ENCODE assay signal across 17 cellular contexts in the genomic region with DNA sequence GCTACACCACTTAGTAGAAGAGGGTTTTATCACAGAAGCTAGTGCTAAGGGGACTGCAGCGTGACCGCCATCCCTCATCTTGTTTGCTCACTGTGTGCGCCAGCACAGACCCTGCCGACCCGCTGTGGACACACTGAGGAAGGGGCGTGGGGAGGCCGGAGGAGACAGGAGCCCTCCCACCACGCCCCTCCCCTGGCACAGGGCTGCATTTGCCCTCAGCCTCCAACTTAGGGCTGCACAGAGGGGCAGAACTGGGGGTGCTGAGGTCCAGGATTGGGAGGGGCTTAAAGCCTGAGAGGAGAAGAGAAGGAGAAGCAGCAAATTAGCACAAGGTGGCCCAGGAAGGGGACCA. TPM values are rescaled to one million over a fixed set of nuclear protein-coding genes. Genes with fewer than 3 reads are reported as not detected.
DNase-seq lines count a peak whose midpoint lies in the region; ATAC-seq and TF ChIP-seq lines count a peak whose summit lies in the region.
"Had no signal": no experiment of that assay in that cellular context is flagged by ENCODE, and none has a peak within 500 bp of the region (broad histone marks: within the 10 kb centered on the region; RNA-seq: fewer than 3 reads in every experiment).

No MANE protein-coding gene starts in this region.

- H3K79me2 ChIP-seq in GM23248 (ENCODE audit: insufficient read depth) (no peaks in the 10 kb centered on the region), PC-3 (ENCODE audit: low read length) (no peaks in the 10 kb centered on the region)

- H4K20me1 ChIP-seq in GM23248 (ENCODE audit: insufficient read depth): no peaks in the 10 kb centered on the region
- no peaks in the 10 kb centered on the region for H4K20me1 ChIP-seq in PC-3 (ENCODE audit: low read length)

- H2AFZ ChIP-seq in GM23248 (no peak overlapping the region), PC-3 (ENCODE audit: low read length) (peak overlapping the region; percentile 28; the same call in 1 of the 2 replicates)

- intact Hi-C loops in PC-3 (cut with micrococcal nuclease): no loop called here
- intact Hi-C loops in psoas muscle (cut with DNase I): loop anchor here in 1 of 2 donors (5.0 kb wide), 1 partner anchor 36 kb away; no protein-coding TSS in a partner anchor

- H3K9ac ChIP-seq in GM23248: peak overlapping the region; percentile 43; the same call in 1 of the 2 replicates
- no peak overlapping the region for H3K9ac ChIP-seq in PC-3 (ENCODE audit: low read length)
- H3K9ac ChIP-seq in endodermal cell (ENCODE audit: extremely low read depth, low read length, poor library complexity, severe bottlenecking): no peak overlapping the region

- H3K36me3 ChIP-seq in GM23248 (ENCODE audit: low read depth): no peaks in the 10 kb centered on the region
- no peaks in the 10 kb centered on the region for H3K36me3 ChIP-seq in PC-3 (ENCODE audit: low read depth, low read length)
- no peaks in the 10 kb centered on the region for H3K36me3 ChIP-seq in endodermal cell (ENCODE audit: control insufficient read depth, insufficient read depth, low read length)
- no peaks in the 10 kb centered on the region for H3K36me3 ChIP-seq in psoas muscle (ENCODE audit: insufficient read depth in 1 of 2, low read depth in 1 of 2)
- H3K36me3 ChIP-seq: brain microvascular endothelial cell, WERI-Rb-1 had no signal

- H3K36me3 Mint-ChIP-seq in endodermal cell (ENCODE audit: low read depth): no peaks in the 10 kb centered on the region
- H3K36me3 Mint-ChIP-seq in stimulated activated naive B cell treated with anti-CD40 and anti-IgM and Interleukin-4, amounts not matched to agents 10 μg/mL and 1 μg/mL and 100 μg/mL, for 72 hours: peaks cover 0 to 3% of the 10 kb centered on the region in 2 donors
- H3K36me3 Mint-ChIP-seq: activated naive CD8-positive, alpha-beta T cell treated with anti-CD3 and anti-CD28 coated beads for 36 hours had no signal

- ATAC-seq in PC-3 (no peak), psoas muscle (no peak)
- ATAC-seq in stimulated activated naive B cell treated with anti-CD40 and anti-IgM and Interleukin-4, amounts not matched to agents 10 μg/mL and 1 μg/mL and 100 μg/mL, for 72 hours (replicated peaks): no peak

- WGBS in GM23248 (ENCODE audit: low coverage in 1 of 2, low lambda C conversion rate in 2 of 2, missing lambda C conversion rate in 2 of 2), 2 experiments: 78% methylated on average over 6 to 8 of the region's 8 CpGs
- WGBS in endodermal cell (ENCODE audit: insufficient coverage in 1 of 2, insufficient read length in 1 of 2), 2 experiments: 89 to 92% methylated on average over 8 of the region's 8 CpGs
- 22 to 45% (median 33%) methylated on average over 7 to 8 of the region's 8 CpGs for WGBS in psoas muscle, 3 donors

- no peak overlapping the region for H3K4me3 Mint-ChIP-seq in endodermal cell
- H3K4me3 Mint-ChIP-seq in stimulated activated naive B cell treated with anti-CD40 and anti-IgM and Interleukin-4, amounts not matched to agents 10 μg/mL and 1 μg/mL and 100 μg/mL, for 72 hours: no peak overlapping the region
- H3K4me3 Mint-ChIP-seq: activated CD4-positive, alpha-beta memory T cell treated with anti-CD3 and anti-CD28 coated beads, Interleukin-2, amount 10 ng/mL, durations not matched to agents 7 days and 5 days; activated naive CD8-positive, alpha-beta T cell treated with anti-CD3 and anti-CD28 coated beads for 36 hours; activated T-cell treated with anti-CD3 and anti-CD28 coated beads, Interleukin-2, amount 50 U/mL, for 72 hours had no signal

- H3K27me3 ChIP-seq in GM23248 (replicated peaks; ENCODE audit: insufficient read depth) (peaks cover 12% of the 10 kb centered on the region; the same call in 1 of the 2 replicates), PC-3 (ENCODE audit: low read length) (no peaks in the 10 kb centered on the region), endodermal cell (ENCODE audit: control insufficient read depth, insufficient read depth, low read length, poor library complexity, severe bottlenecking) (no peaks in the 10 kb centered on the region), psoas muscle (ENCODE audit: insufficient read depth in 3 of 3, low read length in 2 of 3) (peaks cover 0 to 3% (median 0%) of the 10 kb centered on the region in 3 donors)

- no peaks in the 10 kb centered on the region for H3K9me3 Mint-ChIP-seq in endodermal cell
- no peaks in the 10 kb centered on the region for H3K9me3 Mint-ChIP-seq in stimulated activated naive B cell treated with anti-CD40 and anti-IgM and Interleukin-4, amounts not matched to agents 10 μg/mL and 1 μg/mL and 100 μg/mL, for 72 hours
- H3K9me3 Mint-ChIP-seq: activated CD4-positive, alpha-beta memory T cell treated with anti-CD3 and anti-CD28 coated beads, Interleukin-2, amount 10 ng/mL, durations not matched to agents 7 days and 5 days; activated naive CD8-positive, alpha-beta T cell treated with anti-CD3 and anti-CD28 coated beads for 36 hours; activated T-cell treated with anti-CD3 and anti-CD28 coated beads, Interleukin-2, amount 50 U/mL, for 72 hours had no signal

- H3K9me3 ChIP-seq in GM23248 (ENCODE audit: low read depth) (no peaks in the 10 kb centered on the region), PC-3 (ENCODE audit: low read length) (no peaks in the 10 kb centered on the region), endodermal cell (ENCODE audit: control insufficient read depth, low read length) (no peaks in the 10 kb centered on the region), psoas muscle (no peaks in the 10 kb centered on the region)

- in situ Hi-C loops in GM23248 (cut with MboI): loop anchor here (10.0 kb wide), 1 partner anchor 138 kb away; no protein-coding TSS in a partner anchor

- peaks cover 4% of the 10 kb centered on the region for H3K4me1 Mint-ChIP-seq in endodermal cell
- peaks cover 5 to 6% of the 10 kb centered on the region in 2 donors for H3K4me1 Mint-ChIP-seq in stimulated activated naive B cell treated with anti-CD40 and anti-IgM and Interleukin-4, amounts not matched to agents 10 μg/mL and 1 μg/mL and 100 μg/mL, for 72 hours
- H3K4me1 Mint-ChIP-seq: activated CD4-positive, alpha-beta memory T cell treated with anti-CD3 and anti-CD28 coated beads, Interleukin-2, amount 10 ng/mL, durations not matched to agents 7 days and 5 days had no signal

- CTCF ChIA-PET in PC-3 (lab: Charles Lee): interaction anchor here (0.7 to 1.5 kb wide), 2 partner anchors 57 to 149 kb away, joined by 3 to 4 read pairs; no protein-coding TSS in a partner anchor

- DNase-seq in GM23248: no peak
- no peak for DNase-seq in PC-3
- no peak for DNase-seq in endodermal cell
- DNase-seq in psoas muscle: no peak
- no peak for DNase-seq in NCI-H2029 treated with DMSO at 0.1 percent for 48 hours (lab: John Stamatoyannopoulos, UW)
- no peak for DNase-seq in stimulated activated naive B cell treated with anti-CD40 and anti-IgM and Interleukin-4, amounts not matched to agents 10 μg/mL and 1 μg/mL and 100 μg/mL, for 72 hours
- DNase-seq in activated T-cell treated with anti-CD3 and anti-CD28 coated beads for 4 hours: no peak
- DNase-seq: activated CD4-positive, alpha-beta memory T cell treated with anti-CD3 and anti-CD28 coated beads, Interleukin-2, amount 10 ng/mL, durations not matched to agents 7 days and 5 days; activated naive CD8-positive, alpha-beta T cell treated with anti-CD3 and anti-CD28 coated beads for 36 hours; activated T-cell treated with anti-CD3 and anti-CD28 coated beads, Interleukin-2, amount 50 U/mL, for 72 hours; C1 segment of cervical spinal cord; cortex of kidney; GF-D8; stimulated activated CD4-positive, alpha-beta T cell treated with anti-CD3 and anti-CD28 coated beads, Interleukin-2, amount 100 ng/mL, for 48 hours; WERI-Rb-1 had no signal

- no peak overlapping the region for H3K4me2 ChIP-seq in GM23248 (ENCODE audit: unreplicated experiment)
- peak overlapping the region; percentile 62 for H3K4me2 ChIP-seq in PC-3 (ENCODE audit: low read length)

- POLR2A ChIA-PET in PC-3 (lab: Charles Lee; ENCODE audit: unreplicated experiment): no interaction called here

- H3K4me3 ChIP-seq in GM23248: no peak overlapping the region
- no peak overlapping the region for H3K4me3 ChIP-seq in PC-3 (ENCODE audit: low read length)
- no peak overlapping the region for H3K4me3 ChIP-seq in endodermal cell (ENCODE audit: low read length)
- H3K4me3 ChIP-seq in psoas muscle: peak overlapping the region; percentile 4
- H3K4me3 ChIP-seq: GM12878 had no signal

- H3F3A ChIP-seq in GM23248 (ENCODE audit: insufficient read depth) (peaks cover 10% of the 10 kb centered on the region), PC-3 (ENCODE audit: low read length, unreplicated experiment) (no peaks in the 10 kb centered on the region)

- no TSS peak for BruUV-seq in PC-3 (replicated peaks; lab: Mats Ljungman, UMichigan)

- H3K27ac ChIP-seq in GM23248 (peak overlapping the region; percentile 45), PC-3 (ENCODE audit: low read length) (no peak overlapping the region), endodermal cell (ENCODE audit: low read depth, low read length) (no peak overlapping the region), psoas muscle (peak overlapping the region; percentile 67)
- H3K27ac ChIP-seq: brain microvascular endothelial cell, WERI-Rb-1 had no signal

- TF ChIP-seq CTCF in PC-3 (conservative IDR thresholded peaks at IDR 0.05; ENCODE audit: low read depth, low read length): no peak
- TF ChIP-seq CTCF in endodermal cell (conservative IDR thresholded peaks at IDR 0.05): no peak
- TF ChIP-seq CTCF in psoas muscle (IDR thresholded peaks at IDR 0.05): no peak

- peaks cover 4% of the 10 kb centered on the region for H3K27me3 Mint-ChIP-seq in endodermal cell (ENCODE audit: insufficient read depth)
- H3K27me3 Mint-ChIP-seq in stimulated activated naive B cell treated with anti-CD40 and anti-IgM and Interleukin-4, amounts not matched to agents 10 μg/mL and 1 μg/mL and 100 μg/mL, for 72 hours: peaks cover 4 to 13% of the 10 kb centered on the region in 2 donors

- peak overlapping the region; percentile 44 for H3K27ac Mint-ChIP-seq in endodermal cell
- no peak overlapping the region for H3K27ac Mint-ChIP-seq in stimulated activated naive B cell treated with anti-CD40 and anti-IgM and Interleukin-4, amounts not matched to agents 10 μg/mL and 1 μg/mL and 100 μg/mL, for 72 hours
- H3K27ac Mint-ChIP-seq: activated CD4-positive, alpha-beta memory T cell treated with anti-CD3 and anti-CD28 coated beads, Interleukin-2, amount 10 ng/mL, durations not matched to agents 7 days and 5 days; activated naive CD8-positive, alpha-beta T cell treated with anti-CD3 and anti-CD28 coated beads for 36 hours; activated T-cell treated with anti-CD3 and anti-CD28 coated beads, Interleukin-2, amount 50 U/mL, for 72 hours had no signal

- peaks cover 8% of the 10 kb centered on the region; the same call in 1 of the 2 replicates for H3K4me1 ChIP-seq in GM23248 (ENCODE audit: insufficient read depth)
- H3K4me1 ChIP-seq in PC-3 (ENCODE audit: insufficient read depth, low read length): peaks cover 6% of the 10 kb centered on the region
- H3K4me1 ChIP-seq in endodermal cell (ENCODE audit: control insufficient read depth, insufficient read depth, low read length): no peaks in the 10 kb centered on the region
- peaks cover 18% of the 10 kb centered on the region for H3K4me1 ChIP-seq in psoas muscle

- H3K9me2 ChIP-seq in GM23248 (ENCODE audit: insufficient read depth): no peaks in the 10 kb centered on the region
- no peaks in the 10 kb centered on the region for H3K9me2 ChIP-seq in PC-3 (replicated peaks; ENCODE audit: low read length)

RNA-seq across cellular contexts. Expression of gene RRP1, which starts 37.2 kb away (rescaled TPM):
- 22.3 and 25.2 TPM in 2 replicates for total RNA-seq in GM23248 (2014; rRNA removed; shearing (Covaris generic))
- polyA plus RNA-seq in GM23248 (2016; fragmentation: Nextera tagmentation; extraction: Ambion mirVana) (17.6 and 18.0 TPM in 2 replicates), psoas muscle (10 to 100 TPM; 14.7 to 22.0 (median 16.3) TPM)
- total RNA-seq in PC-3 (2014; rRNA removed) (76.4 and 96.6 TPM in 2 replicates), endodermal cell (10 to 100 TPM; 36.4 to 36.7 TPM), psoas muscle (10 to 100 TPM in 3 of 4 donors, 1 to 10 TPM in 1; 9.5 to 29.7 (median 19.2) TPM)
- polyA plus RNA-seq in endodermal cell (2013, experiment 1 of 2): 29.7 TPM
- 24.5 TPM for polyA plus RNA-seq in endodermal cell (2013, experiment 2 of 2)

RNA-seq across cellular contexts. Expression of gene AGPAT3, which starts 38.4 kb away (rescaled TPM):
- 29.3 and 35.2 TPM in 2 replicates for total RNA-seq in GM23248 (2014; rRNA removed; shearing (Covaris generic))
- polyA plus RNA-seq in GM23248 (2016; fragmentation: Nextera tagmentation; extraction: Ambion mirVana) (12.2 and 12.3 TPM in 2 replicates), psoas muscle (10 to 100 TPM; 28.4 to 70.0 (median 35.7) TPM)
- total RNA-seq in PC-3 (2014; rRNA removed) (76.1 and 91.9 TPM in 2 replicates), endodermal cell (10 to 100 TPM; 44.0 to 74.4 TPM), psoas muscle (100 to 1,000 TPM in 1 of 4 donors, 10 to 100 TPM in 3; 47.9 to 117 (median 64.4) TPM)
- 22.2 TPM for polyA plus RNA-seq in endodermal cell (2013, experiment 1 of 2)
- 21.4 TPM for polyA plus RNA-seq in endodermal cell (2013, experiment 2 of 2)

RNA-seq across cellular contexts. Expression of gene CSTB, which starts 50.5 kb away (rescaled TPM):
- 6.7 and 7.8 TPM in 2 replicates for total RNA-seq in GM23248 (2014; rRNA removed; shearing (Covaris generic))
- polyA plus RNA-seq in GM23248 (2016; fragmentation: Nextera tagmentation; extraction: Ambion mirVana) (95.0 and 97.5 TPM in 2 replicates), psoas muscle (10 to 100 TPM; 16.7 to 35.2 (median 25.2) TPM)
- total RNA-seq in PC-3 (2014; rRNA removed) (99.2 and 151 TPM in 2 replicates), endodermal cell (10 to 100 TPM; 50.0 to 54.5 TPM), psoas muscle (10 to 100 TPM; 16.0 to 24.8 (median 20.7) TPM)
- 36.1 TPM for polyA plus RNA-seq in endodermal cell (2013, experiment 1 of 2)
- polyA plus RNA-seq in endodermal cell (2013, experiment 2 of 2): 33.5 TPM

Comparison
In these comparisons a context has a peak if more than half of its experiments do, and no peak if none do; other contexts are left out.
1. H3K27ac ChIP-seq: peak in GM23248 (single experiment) and psoas muscle (single experiment); none in PC-3 (single experiment) and endodermal cell (single experiment).